23 cellular contexts compared by ENCODE assay signal in the genomic region with DNA sequence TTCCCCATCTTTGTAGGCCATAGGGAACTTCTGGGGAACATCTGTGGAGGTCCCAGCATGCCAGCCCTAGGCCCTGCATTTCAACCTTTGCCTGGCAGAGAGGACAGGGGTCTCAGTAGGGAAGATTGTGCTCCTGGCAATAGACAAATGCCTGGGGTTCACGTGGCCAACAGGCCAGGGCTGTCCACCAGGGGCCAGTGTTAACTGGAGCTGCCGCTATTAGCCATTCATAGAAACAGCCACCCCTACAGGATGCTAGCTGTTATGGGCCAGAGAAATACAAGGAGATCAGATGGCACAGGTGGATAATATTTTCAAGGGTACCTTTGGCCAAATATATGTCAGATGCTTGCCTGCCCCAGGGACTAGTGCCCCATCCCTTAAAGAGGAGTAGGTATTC.
"Had no signal": no experiment of that assay in that cellular context is flagged by ENCODE, and none has a peak within 500 bp of the region (broad histone marks: within the 10 kb centered on the region; RNA-seq: fewer than 3 reads in every experiment).

No MANE protein-coding gene starts in this region.

- FAIRE-seq: pancreas had no signal

- H3K4me3 ChIP-seq: esophagus squamous epithelium, heart right ventricle, left ventricle myocardium inferior, pancreas, psoas muscle, tibial artery had no signal

- DNase-seq: activated CD4-positive, alpha-beta memory T cell treated with anti-CD3 and anti-CD28 coated beads, Interleukin-2, amount 10 ng/mL, durations not matched to agents 7 days and 5 days; activated CD4-positive, alpha-beta T cell treated with anti-CD3 and anti-CD28 coated beads, Interleukin-2, amount 10 ng/mL, durations not matched to agents 24 days and 14 days; activated CD8-positive, alpha-beta memory T cell treated with anti-CD3 and anti-CD28 coated beads, Interleukin-2, amount 10 ng/mL, durations not matched to agents 7 days and 5 days; activated effector memory CD4-positive, alpha-beta T cell treated with anti-CD3 and anti-CD28 coated beads, Interleukin-2, amount 50 U/mL, for 16 hours; activated naive CD4-positive, alpha-beta T cell treated with anti-CD3 and anti-CD28 coated beads, Interleukin-2, amount 10 ng/mL, durations not matched to agents 7 days and 5 days; activated T-cell treated with anti-CD3 and anti-CD28 coated beads for 4 hours; amygdala; effector memory CD8-positive, alpha-beta T cell; esophagus squamous epithelium; heart right ventricle; immature natural killer cell; kidney glomerular epithelial cell; left ventricle myocardium inferior; mammary epithelial cell; pancreas; psoas muscle; right cardiac atrium; stimulated activated CD4-positive, alpha-beta T cell treated with anti-CD3 and anti-CD28 coated beads, Interleukin-1b, Interleukin-23, amount 100 ng/mL, for 48 hours; stimulated activated naive CD8-positive, alpha-beta T cell treated with anti-CD3 and anti-CD28 coated beads, Interleukin-15, amount 100 ng/mL, for 72 hours; T-helper 17 cell; tibial artery had no signal

- H3K27me3 Mint-ChIP-seq: activated CD4-positive, alpha-beta memory T cell treated with anti-CD3 and anti-CD28 coated beads, Interleukin-2, amount 10 ng/mL, durations not matched to agents 7 days and 5 days; activated CD4-positive, alpha-beta T cell treated with anti-CD3 and anti-CD28 coated beads, Interleukin-2, amount 10 ng/mL, durations not matched to agents 24 days and 14 days; activated CD8-positive, alpha-beta memory T cell treated with anti-CD3 and anti-CD28 coated beads, Interleukin-2, amount 10 ng/mL, durations not matched to agents 7 days and 5 days; activated naive CD4-positive, alpha-beta T cell treated with anti-CD3 and anti-CD28 coated beads, Interleukin-2, amount 10 ng/mL, durations not matched to agents 7 days and 5 days; effector memory CD8-positive, alpha-beta T cell; natural killer cell treated with Interleukin-12 subunit alpha and Interleukin-12 subunit beta and Interleukin-15 and Interleukin-18, amount 100 ng/mL, for 72 hours; stimulated activated naive CD8-positive, alpha-beta T cell treated with anti-CD3 and anti-CD28 coated beads, Interleukin-15, amount 100 ng/mL, for 72 hours; T-helper 17 cell had no signal

- H3K27ac Mint-ChIP-seq: activated CD4-positive, alpha-beta memory T cell treated with anti-CD3 and anti-CD28 coated beads, Interleukin-2, amount 10 ng/mL, durations not matched to agents 7 days and 5 days; activated CD4-positive, alpha-beta T cell treated with anti-CD3 and anti-CD28 coated beads, Interleukin-2, amount 10 ng/mL, durations not matched to agents 24 days and 14 days; activated CD8-positive, alpha-beta memory T cell treated with anti-CD3 and anti-CD28 coated beads, Interleukin-2, amount 10 ng/mL, durations not matched to agents 7 days and 5 days; activated naive CD4-positive, alpha-beta T cell treated with anti-CD3 and anti-CD28 coated beads, Interleukin-2, amount 10 ng/mL, durations not matched to agents 7 days and 5 days; effector memory CD8-positive, alpha-beta T cell; immature natural killer cell; natural killer cell treated with Interleukin-12 subunit alpha and Interleukin-12 subunit beta and Interleukin-15 and Interleukin-18, amount 100 ng/mL, for 72 hours; stimulated activated naive CD8-positive, alpha-beta T cell treated with anti-CD3 and anti-CD28 coated beads, Interleukin-15, amount 100 ng/mL, for 72 hours; T-helper 17 cell had no signal

- H3K4me1 ChIP-seq: esophagus squamous epithelium, pancreas, psoas muscle, tibial artery had no signal

- H3K36me3 Mint-ChIP-seq: activated CD8-positive, alpha-beta memory T cell treated with anti-CD3 and anti-CD28 coated beads, Interleukin-2, amount 10 ng/mL, durations not matched to agents 7 days and 5 days; activated naive CD4-positive, alpha-beta T cell treated with anti-CD3 and anti-CD28 coated beads, Interleukin-2, amount 10 ng/mL, durations not matched to agents 7 days and 5 days; immature natural killer cell; natural killer cell treated with Interleukin-12 subunit alpha and Interleukin-12 subunit beta and Interleukin-15 and Interleukin-18, amount 100 ng/mL, for 72 hours had no signal

- H3K4me1 Mint-ChIP-seq: activated CD4-positive, alpha-beta memory T cell treated with anti-CD3 and anti-CD28 coated beads, Interleukin-2, amount 10 ng/mL, durations not matched to agents 7 days and 5 days; activated CD4-positive, alpha-beta T cell treated with anti-CD3 and anti-CD28 coated beads, Interleukin-2, amount 10 ng/mL, durations not matched to agents 24 days and 14 days; activated CD8-positive, alpha-beta memory T cell treated with anti-CD3 and anti-CD28 coated beads, Interleukin-2, amount 10 ng/mL, durations not matched to agents 7 days and 5 days; activated naive CD4-positive, alpha-beta T cell treated with anti-CD3 and anti-CD28 coated beads, Interleukin-2, amount 10 ng/mL, durations not matched to agents 7 days and 5 days; immature natural killer cell; stimulated activated naive CD8-positive, alpha-beta T cell treated with anti-CD3 and anti-CD28 coated beads, Interleukin-15, amount 100 ng/mL, for 72 hours; T-helper 17 cell had no signal

- H3K27ac ChIP-seq: esophagus squamous epithelium, heart right ventricle, left ventricle myocardium inferior, neutrophil, pancreas, psoas muscle, tibial artery had no signal

- H3K36me3 ChIP-seq: esophagus squamous epithelium, heart right ventricle, left ventricle myocardium inferior, neutrophil, pancreas, tibial artery had no signal

- H3K4me3 Mint-ChIP-seq: activated CD4-positive, alpha-beta memory T cell treated with anti-CD3 and anti-CD28 coated beads, Interleukin-2, amount 10 ng/mL, durations not matched to agents 7 days and 5 days; activated CD4-positive, alpha-beta T cell treated with anti-CD3 and anti-CD28 coated beads, Interleukin-2, amount 10 ng/mL, durations not matched to agents 24 days and 14 days; activated CD8-positive, alpha-beta memory T cell treated with anti-CD3 and anti-CD28 coated beads, Interleukin-2, amount 10 ng/mL, durations not matched to agents 7 days and 5 days; activated naive CD4-positive, alpha-beta T cell treated with anti-CD3 and anti-CD28 coated beads, Interleukin-2, amount 10 ng/mL, durations not matched to agents 7 days and 5 days; effector memory CD8-positive, alpha-beta T cell; immature natural killer cell; natural killer cell treated with Interleukin-12 subunit alpha and Interleukin-12 subunit beta and Interleukin-15 and Interleukin-18, amount 100 ng/mL, for 72 hours; stimulated activated naive CD8-positive, alpha-beta T cell treated with anti-CD3 and anti-CD28 coated beads, Interleukin-15, amount 100 ng/mL, for 72 hours; T-helper 17 cell had no signal

- H3K27me3 ChIP-seq: esophagus squamous epithelium, heart right ventricle, neutrophil, pancreas, tibial artery had no signal

- H3K9me3 ChIP-seq: esophagus squamous epithelium, heart right ventricle, left ventricle myocardium inferior, neutrophil, pancreas, psoas muscle, tibial artery had no signal

- ATAC-seq: activated CD8-positive, alpha-beta memory T cell treated with anti-CD3 and anti-CD28 coated beads, Interleukin-2, amount 10 ng/mL, durations not matched to agents 7 days and 5 days; effector memory CD8-positive, alpha-beta T cell; heart right ventricle; natural killer cell treated with Interleukin-12 subunit alpha and Interleukin-12 subunit beta and Interleukin-15 and Interleukin-18, amount 100 ng/mL, for 72 hours; pancreas; psoas muscle; stimulated activated naive CD8-positive, alpha-beta T cell treated with anti-CD3 and anti-CD28 coated beads, Interleukin-15, amount 100 ng/mL, for 72 hours; T-helper 17 cell had no signal
